Comparison of ENCODE assay signal across 25 cellular contexts in genomic region chr4:33037464-33037863, GRCh38.
"Had no signal": no experiment of that assay in that cellular context is flagged by ENCODE, and none has a peak within 500 bp of the region (broad histone marks: within the 10 kb centered on the region; RNA-seq: fewer than 3 reads in every experiment).

No MANE protein-coding gene starts in this region.

- H3K36me3 Mint-ChIP-seq: activated naive CD4-positive, alpha-beta T cell treated with anti-CD3 and anti-CD28 coated beads, Interleukin-2, amount 50 U/mL, for 24 hours; memory B cell; naive thymus-derived CD8-positive, alpha-beta T cell had no signal

- ATAC-seq: activated CD8-positive, alpha-beta T cell treated with anti-CD3 and anti-CD28 coated beads for 36 hours; activated T-cell treated with anti-CD3 and anti-CD28 coated beads, Interleukin-2, amount 50 U/mL, for 4 hours; gastrocnemius medialis; naive thymus-derived CD8-positive, alpha-beta T cell; right lobe of liver; stimulated activated naive CD8-positive, alpha-beta T cell treated with anti-CD3 and anti-CD28 coated beads, Interleukin-15, Interleukin-2, amounts not matched to agents 100 U/mL and 50 U/mL, for 24 hours had no signal

- H3K27ac Mint-ChIP-seq: activated B cell treated with CpG ODN at 0.5 μM for 24 hours; activated CD8-positive, alpha-beta T cell treated with anti-CD3 and anti-CD28 coated beads for 36 hours; activated T-helper 2 cell treated with anti-CD3 and anti-CD28 coated beads, Interferon-gamma antibody, Interleukin-2, Interleukin-4, amounts not matched to agents 10 μg/mL and 5 μg/mL and 100 μg/mL, durations not matched to agents 14 hours and 24 hours and 36 hours; memory B cell; naive thymus-derived CD8-positive, alpha-beta T cell had no signal

- H3K4me1 ChIP-seq: gastrocnemius medialis, right lobe of liver, testis, transverse colon had no signal

- DNase-seq: activated B cell treated with CpG ODN at 0.5 μM for 24 hours; activated CD4-positive, alpha-beta T cell treated with anti-CD3 and anti-CD28 coated beads, Interleukin-2, amount 50 U/mL, for 1 hour; activated CD8-positive, alpha-beta T cell treated with anti-CD3 and anti-CD28 coated beads for 36 hours; activated T-cell treated with anti-CD3 and anti-CD28 coated beads, Interleukin-2, amount 50 U/mL, for 4 hours; dermis blood vessel endothelial cell; effector memory CD4-positive, alpha-beta T cell; erythroblast; gastrocnemius medialis; glutamatergic neuron; kidney; naive thymus-derived CD8-positive, alpha-beta T cell; right lobe of liver; stimulated activated CD4-positive, alpha-beta T cell treated with anti-CD3 and anti-CD28 coated beads, Interleukin-2, amount 100 ng/mL, for 48 hours; stimulated activated naive CD8-positive, alpha-beta T cell treated with anti-CD3 and anti-CD28 coated beads, Interleukin-15, Interleukin-2, amounts not matched to agents 100 U/mL and 50 U/mL, for 24 hours; T-helper 2 cell; testis; transverse colon had no signal

- H3K27me3 ChIP-seq: gastrocnemius medialis, neutrophil, right lobe of liver, testis, transverse colon had no signal

- H3K36me3 ChIP-seq: gastrocnemius medialis, neutrophil, right lobe of liver, transverse colon had no signal

- H3K4me1 Mint-ChIP-seq: activated B cell treated with CpG ODN at 0.5 μM for 24 hours; activated naive CD4-positive, alpha-beta T cell treated with anti-CD3 and anti-CD28 coated beads, Interleukin-2, amount 50 U/mL, for 24 hours; central memory CD8-positive, alpha-beta T cell; memory B cell; naive thymus-derived CD8-positive, alpha-beta T cell had no signal

- H3K9me3 ChIP-seq: gastrocnemius medialis, neutrophil, right lobe of liver, testis, transverse colon had no signal

- H3K27ac ChIP-seq: gastrocnemius medialis, neutrophil, right lobe of liver, testis, transverse colon had no signal

- H3K4me3 ChIP-seq: gastrocnemius medialis, right lobe of liver, testis, transverse colon had no signal

- H3K9me3 Mint-ChIP-seq: activated T-cell treated with anti-CD3 and anti-CD28 coated beads, Interleukin-2, amount 50 U/mL, for 4 hours had no signal

- FAIRE-seq: bronchial epithelial cell, colon, kidney, urothelium cell line had no signal

- H3K4me3 Mint-ChIP-seq: activated B cell treated with CpG ODN at 0.5 μM for 24 hours; activated CD8-positive, alpha-beta T cell treated with anti-CD3 and anti-CD28 coated beads for 36 hours; activated naive CD4-positive, alpha-beta T cell treated with anti-CD3 and anti-CD28 coated beads, Interleukin-2, amount 50 U/mL, for 24 hours; activated T-cell treated with anti-CD3 and anti-CD28 coated beads, Interleukin-2, amount 50 U/mL, for 4 hours; central memory CD8-positive, alpha-beta T cell; memory B cell; naive thymus-derived CD8-positive, alpha-beta T cell had no signal

- H3K27me3 Mint-ChIP-seq: activated B cell treated with CpG ODN at 0.5 μM for 24 hours; activated CD8-positive, alpha-beta T cell treated with anti-CD3 and anti-CD28 coated beads for 36 hours; activated naive CD4-positive, alpha-beta T cell treated with anti-CD3 and anti-CD28 coated beads, Interleukin-2, amount 50 U/mL, for 24 hours; central memory CD8-positive, alpha-beta T cell; memory B cell; naive thymus-derived CD8-positive, alpha-beta T cell had no signal
